Comparison of ENCODE assay signal across 15 cellular contexts in the genomic region with DNA sequence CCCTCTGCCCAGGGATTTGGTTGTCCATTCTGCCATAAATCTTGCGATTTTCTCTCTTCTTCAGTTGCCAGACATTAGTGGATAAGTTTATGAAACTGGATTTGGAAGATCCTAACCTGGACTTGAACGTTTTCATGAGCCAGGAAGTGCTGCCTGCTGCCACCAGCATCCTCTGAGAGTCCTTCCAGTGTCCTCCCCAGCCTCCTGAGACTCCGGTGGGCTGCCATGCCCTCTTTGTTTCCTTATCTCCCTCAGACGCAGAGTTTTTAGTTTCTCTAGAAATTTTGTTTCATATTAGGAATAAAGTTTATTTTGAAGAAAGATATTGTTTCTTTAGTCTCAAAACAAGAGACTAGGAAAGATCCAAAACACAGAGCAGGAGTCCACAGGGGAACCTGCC. TPM values are rescaled to one million over a fixed set of nuclear protein-coding genes. Genes with fewer than 3 reads are reported as not detected.
DNase-seq lines count a peak whose midpoint lies in the region; ATAC-seq and TF ChIP-seq lines count a peak whose summit lies in the region.
"Had no signal": no experiment of that assay in that cellular context is flagged by ENCODE, and none has a peak within 500 bp of the region (broad histone marks: within the 10 kb centered on the region; RNA-seq: fewer than 3 reads in every experiment).

A gene (plus strand): TSS at position 301 of the 400 bp plus-strand sequence. CDS start 399 bp downstream, outside the sequence.

- H3K4me3 ChIP-seq in left ventricle myocardium inferior: no peak within 1 kb of the TSS
- H3K4me3 ChIP-seq: mucosa of descending colon, psoas muscle had no signal

- H3K27ac ChIP-seq in left ventricle myocardium inferior (replicated peaks): peak within 1 kb of the TSS; percentile 2
- H3K27ac ChIP-seq: psoas muscle had no signal

- intact Hi-C loops in left ventricle myocardium inferior (cut with micrococcal nuclease) (no loop called here), cardiac septum (cut with DNase I) (loop anchor here (5.0 kb wide), 1 partner anchor 35 kb away; a partner anchor contains a TSS)

- DNase-seq in left ventricle myocardium inferior: no peak
- no peak for DNase-seq in cardiac septum (ENCODE audit: low spot score)
- no peak for DNase-seq in activated CD4-positive, alpha-beta memory T cell treated with anti-CD3 and anti-CD28 coated beads, Interleukin-2, amount 10 ng/mL, durations not matched to agents 7 days and 5 days
- no peak for DNase-seq in memory B cell (ENCODE audit: low spot score in 2 of 2)
- no peak for DNase-seq in NCI-H1694 (lab: John Stamatoyannopoulos, UW)
- DNase-seq in retina: no peak
- no peak for DNase-seq in H4 (ENCODE audit: low spot score)
- DNase-seq: activated CD8-positive, alpha-beta memory T cell treated with anti-CD3 and anti-CD28 coated beads, Interleukin-2, amount 50 U/mL, for 48 hours; dermis blood vessel endothelial cell; foreskin melanocyte; mucosa of descending colon; NCI-H2029; psoas muscle; RPMI8226 had no signal

- no peaks in the 10 kb centered on the region for H3K9me3 ChIP-seq in left ventricle myocardium inferior (replicated peaks)
- H3K9me3 ChIP-seq: mucosa of descending colon, psoas muscle had no signal

- H3K27me3 Mint-ChIP-seq in activated CD4-positive, alpha-beta memory T cell treated with anti-CD3 and anti-CD28 coated beads, Interleukin-2, amount 10 ng/mL, durations not matched to agents 7 days and 5 days: no peaks in the 10 kb centered on the region
- no peaks in the 10 kb centered on the region for H3K27me3 Mint-ChIP-seq in memory B cell

- no peaks in the 10 kb centered on the region for H3K9me3 Mint-ChIP-seq in activated CD4-positive, alpha-beta memory T cell treated with anti-CD3 and anti-CD28 coated beads, Interleukin-2, amount 10 ng/mL, durations not matched to agents 7 days and 5 days
- no peaks in the 10 kb centered on the region for H3K9me3 Mint-ChIP-seq in memory B cell

- no peak for TF ChIP-seq CTCF in left ventricle myocardium inferior (IDR thresholded peaks at IDR 0.05; ENCODE audit: borderline replicate concordance)

- H3K36me3 Mint-ChIP-seq in activated CD4-positive, alpha-beta memory T cell treated with anti-CD3 and anti-CD28 coated beads, Interleukin-2, amount 10 ng/mL, durations not matched to agents 7 days and 5 days (ENCODE audit: low read depth): peaks cover 36% of the 10 kb centered on the region
- peaks cover 22% of the 10 kb centered on the region for H3K36me3 Mint-ChIP-seq in memory B cell

- no peaks in the 10 kb centered on the region for H3K27me3 ChIP-seq in left ventricle myocardium inferior (ENCODE audit: low read depth)

- H3K4me3 Mint-ChIP-seq in activated CD4-positive, alpha-beta memory T cell treated with anti-CD3 and anti-CD28 coated beads, Interleukin-2, amount 10 ng/mL, durations not matched to agents 7 days and 5 days: no peak within 1 kb of the TSS
- no peak within 1 kb of the TSS for H3K4me3 Mint-ChIP-seq in memory B cell

- H3K4me1 ChIP-seq in left ventricle myocardium inferior: peaks cover 20% of the 10 kb centered on the region
- H3K4me1 ChIP-seq: psoas muscle had no signal

- POLR2A ChIA-PET in activated CD4-positive, alpha-beta memory T cell treated with anti-CD3 and anti-CD28 coated beads, Interleukin-2, amount 10 ng/mL, durations not matched to agents 7 days and 5 days (lab: Charles Lee): no interaction called here

- peaks cover 11% of the 10 kb centered on the region for H3K4me1 Mint-ChIP-seq in activated CD4-positive, alpha-beta memory T cell treated with anti-CD3 and anti-CD28 coated beads, Interleukin-2, amount 10 ng/mL, durations not matched to agents 7 days and 5 days
- peaks cover 4% of the 10 kb centered on the region for H3K4me1 Mint-ChIP-seq in memory B cell

- CTCF ChIA-PET in activated CD4-positive, alpha-beta memory T cell treated with anti-CD3 and anti-CD28 coated beads, Interleukin-2, amount 10 ng/mL, durations not matched to agents 7 days and 5 days (lab: Charles Lee): no interaction called here

- H3K27ac Mint-ChIP-seq in activated CD4-positive, alpha-beta memory T cell treated with anti-CD3 and anti-CD28 coated beads, Interleukin-2, amount 10 ng/mL, durations not matched to agents 7 days and 5 days: peak within 1 kb of the TSS; percentile 2
- H3K27ac Mint-ChIP-seq in memory B cell: peak within 1 kb of the TSS; percentile 1

- ATAC-seq in memory B cell (ENCODE audit: low read depth) (no peak), GM21825 (IDR thresholded peaks at IDR 0.05; ENCODE audit: unreplicated experiment) (no peak)
- ATAC-seq: mucosa of descending colon, psoas muscle had no signal

- H3K36me3 ChIP-seq in left ventricle myocardium inferior: peaks cover 5% of the 10 kb centered on the region

RNA-seq across cellular contexts. Expression of the gene that starts here (rescaled TPM):
- not detected for total RNA-seq in left ventricle myocardium inferior
- total RNA-seq in cardiac septum: 0.86 TPM
- total RNA-seq in activated CD4-positive, alpha-beta memory T cell treated with anti-CD3 and anti-CD28 coated beads, Interleukin-2, amount 10 ng/mL, durations not matched to agents 7 days and 5 days: 10 to 100 TPM; 10.7 to 14.6 TPM
- total RNA-seq in H4 (2014; rRNA removed; shearing (Covaris generic)): 0.21 and 2.8 TPM in 2 replicates
